Comparison of ENCODE assay signal across 17 cellular contexts in genomic region chr7:13946181-13946580, GRCh38. TPM values are rescaled to one million over a fixed set of nuclear protein-coding genes. Genes with fewer than 3 reads are reported as not detected.
A peak's percentile ranks its signal among the peaks of the same experiment; 100 is the strongest.
DNase-seq lines count a peak whose midpoint lies in the region; ATAC-seq and TF ChIP-seq lines count a peak whose summit lies in the region.
"Had no signal": no experiment of that assay in that cellular context is flagged by ENCODE, and none has a peak within 500 bp of the region (broad histone marks: within the 10 kb centered on the region; RNA-seq: fewer than 3 reads in every experiment).

No MANE protein-coding gene starts in this region.

- H3K4me2 ChIP-seq in mammary epithelial cell (ENCODE audit: insufficient read depth, low read depth, low read length) = no peak overlapping the region

- H2AFZ ChIP-seq in mammary epithelial cell (ENCODE audit: low read depth, low read length) = peak overlapping the region; percentile 43

- no peaks in the 10 kb centered on the region for H4K20me1 ChIP-seq in mammary epithelial cell (ENCODE audit: insufficient read depth, low read length)

- H3K4me1 ChIP-seq in mammary epithelial cell (ENCODE audit: insufficient read depth, low read length) (peaks cover 6% of the 10 kb centered on the region), breast epithelium (no peaks in the 10 kb centered on the region)
- H3K4me1 ChIP-seq: gastrocnemius medialis, Peyer's patch, tibial nerve had no signal

- no peak for ATAC-seq in activated CD4-positive, CD25-positive, alpha-beta regulatory T cell treated with anti-CD3 and anti-CD28 coated beads, Interleukin-2, amount 50 U/mL, for 24 hours
- no peak for ATAC-seq in HG02870 (IDR thresholded peaks at IDR 0.05; ENCODE audit: unreplicated experiment)
- no peak for ATAC-seq in stimulated activated effector memory CD8-positive, alpha-beta T cell treated with anti-CD3 and anti-CD28 coated beads, Interleukin-12 subunit alpha, Interleukin-12 subunit beta, amount 100 ng/mL, for 72 hours
- ATAC-seq: gastrocnemius medialis had no signal

- BruUV-seq in mammary epithelial cell (replicated peaks; lab: Mats Ljungman, UMichigan) = no TSS peak

- TF ChIP-seq CTCF in mammary epithelial cell (conservative IDR thresholded peaks at IDR 0.05 in 1 of 2, IDR thresholded peaks at IDR 0.05 in 1 of 2; ENCODE audit: extremely low read depth in 1 of 2, insufficient read depth in 1 of 2, low read depth in 1 of 2, low read length in 2 of 2) (no peak), breast epithelium (IDR thresholded peaks at IDR 0.05) (no peak)

- H3K36me3 ChIP-seq in mammary epithelial cell (ENCODE audit: insufficient read depth, low read length) = no peaks in the 10 kb centered on the region
- H3K36me3 ChIP-seq in breast epithelium = no peaks in the 10 kb centered on the region
- H3K36me3 ChIP-seq: gastrocnemius medialis, Peyer's patch, tibial nerve had no signal

- H3K9ac ChIP-seq in mammary epithelial cell (ENCODE audit: insufficient read depth, low read length) = no peak overlapping the region

- H3K4me3 Mint-ChIP-seq in stimulated activated effector memory CD8-positive, alpha-beta T cell treated with anti-CD3 and anti-CD28 coated beads, Interleukin-12 subunit alpha, Interleukin-12 subunit beta, amount 100 ng/mL, for 72 hours = no peak overlapping the region
- H3K4me3 Mint-ChIP-seq: neural crest cell had no signal

- H3K27ac ChIP-seq in mammary epithelial cell (ENCODE audit: insufficient read depth, low read depth, low read length) (no peak overlapping the region), breast epithelium (no peak overlapping the region)
- H3K27ac ChIP-seq: gastrocnemius medialis, Peyer's patch had no signal

- intact Hi-C loops in mammary epithelial cell (cut with micrococcal nuclease) (no loop called here), breast epithelium (cut with DNase I; ENCODE audit: low total_unique reads) (no loop called here)

- dilution Hi-C loops in mammary epithelial cell (cut with HindIII; ENCODE audit: low sequenced_read_pairs) = loop anchor here (5.0 kb wide), 1 partner anchor 64 kb away; no protein-coding TSS in a partner anchor

- H3K9me3 ChIP-seq in mammary epithelial cell (replicated peaks; ENCODE audit: insufficient read depth, low read length) (no peaks in the 10 kb centered on the region), breast epithelium (no peaks in the 10 kb centered on the region)
- H3K9me3 ChIP-seq: gastrocnemius medialis, Peyer's patch, tibial nerve had no signal

- H3K36me3 Mint-ChIP-seq in stimulated activated effector memory CD8-positive, alpha-beta T cell treated with anti-CD3 and anti-CD28 coated beads, Interleukin-12 subunit alpha, Interleukin-12 subunit beta, amount 100 ng/mL, for 72 hours = no peaks in the 10 kb centered on the region

- in situ Hi-C loops in mammary epithelial cell (cut with MboI; ENCODE audit: low sequenced_read_pairs in 2 of 2) = no loop called here

- H3K4me3 ChIP-seq in mammary epithelial cell (replicated peaks in 1 of 3; ENCODE audit: insufficient read depth in 1 of 3, low read depth in 2 of 3, low read length in 3 of 3) (no peak overlapping the region), breast epithelium (no peak overlapping the region)
- H3K4me3 ChIP-seq: gastrocnemius medialis, Peyer's patch had no signal

- no peak for TF ChIP-seq POLR2A in breast epithelium (IDR thresholded peaks at IDR 0.05)

- H3K27me3 ChIP-seq in mammary epithelial cell (ENCODE audit: insufficient read depth, low read length) (no peaks in the 10 kb centered on the region), breast epithelium (no peaks in the 10 kb centered on the region)
- H3K27me3 ChIP-seq: gastrocnemius medialis, Peyer's patch, tibial nerve had no signal

- no peaks in the 10 kb centered on the region for H3K4me1 Mint-ChIP-seq in stimulated activated effector memory CD8-positive, alpha-beta T cell treated with anti-CD3 and anti-CD28 coated beads, Interleukin-12 subunit alpha, Interleukin-12 subunit beta, amount 100 ng/mL, for 72 hours

- no peaks in the 10 kb centered on the region for H3K9me3 Mint-ChIP-seq in stimulated activated effector memory CD8-positive, alpha-beta T cell treated with anti-CD3 and anti-CD28 coated beads, Interleukin-12 subunit alpha, Interleukin-12 subunit beta, amount 100 ng/mL, for 72 hours
- H3K9me3 Mint-ChIP-seq: neural crest cell had no signal

- no peaks in the 10 kb centered on the region for H3K79me2 ChIP-seq in mammary epithelial cell (ENCODE audit: insufficient read depth, low read length)

- 100% methylated on average over 1 of the region's 1 CpG for WGBS in mammary epithelial cell (ENCODE audit: low coverage, missing lambda C conversion rate)

- DNase-seq in mammary epithelial cell = no peak
- DNase-seq in breast epithelium (ENCODE audit: low spot score in 2 of 2) = no peak
- peak; percentile 68 for DNase-seq in amniotic epithelial cell (ENCODE audit: low read depth)
- DNase-seq in kidney glomerular epithelial cell (lab: John Stamatoyannopoulos, UW) = peak; percentile 18
- no peak for DNase-seq in activated naive CD4-positive, alpha-beta T cell treated with Interleukin-2 at 50 U/mL for 16 hours
- DNase-seq in stimulated activated effector memory CD8-positive, alpha-beta T cell treated with anti-CD3 and anti-CD28 coated beads, Interleukin-12 subunit alpha, Interleukin-12 subunit beta, amount 100 ng/mL, for 72 hours (ENCODE audit: low spot score in 2 of 2) = no peak
- DNase-seq: 8988T; activated naive CD4-positive, alpha-beta T cell treated with anti-CD3 and anti-CD28 coated beads, Interleukin-2, amount 50 U/mL, for 16 hours; gastrocnemius medialis; kidney; NCI-H524 treated with DMSO at 0.1 percent for 48 hours; Peyer's patch; T-helper 9 cell had no signal

- CTCF ChIA-PET in mammary epithelial cell (lab: Charles Lee; ENCODE audit: low non-redundant PET) = no interaction called here

- no peak overlapping the region for H3K27ac Mint-ChIP-seq in stimulated activated effector memory CD8-positive, alpha-beta T cell treated with anti-CD3 and anti-CD28 coated beads, Interleukin-12 subunit alpha, Interleukin-12 subunit beta, amount 100 ng/mL, for 72 hours

RNA-seq across cellular contexts. Expression of gene ETV1, which starts 43.3 kb away (rescaled TPM):
- total RNA-seq in mammary epithelial cell (10 to 100 TPM; 10.7 to 14.9 TPM), breast epithelium (10 to 100 TPM in 1 of 3 donors, 1 to 10 TPM in 2; 3.2 to 10.1 (median 5.6) TPM)
- polyA plus RNA-seq in mammary epithelial cell = 14.6 TPM
- 30.5 TPM for polyA minus RNA-seq in mammary epithelial cell

Comparison
In these comparisons a context has a peak if more than half of its experiments do, and no peak if none do; other contexts are left out.
1. DNase-seq: peak in amniotic epithelial cell (single experiment) and kidney glomerular epithelial cell (single experiment); none in mammary epithelial cell (single experiment), breast epithelium (0 of 2), activated naive CD4-positive, alpha-beta T cell treated with Interleukin-2 at 50 U/mL for 16 hours (single experiment) and stimulated activated effector memory CD8-positive, alpha-beta T cell treated with anti-CD3 and anti-CD28 coated beads, Interleukin-12 subunit alpha, Interleukin-12 subunit beta, amount 100 ng/mL, for 72 hours (0 of 2).